Comparison of ENCODE assay signal across 8 cellular contexts in genomic region chr2:38376683-38377500, GRCh38. TPM values are rescaled to one million over a fixed set of nuclear protein-coding genes. Genes with fewer than 3 reads are reported as not detected.
DNase-seq lines count a peak whose midpoint lies in the region; ATAC-seq, FAIRE-seq and TF ChIP-seq lines count a peak whose summit lies in the region.

TSS of gene ATL2 (minus strand) at chr2:38377273. CDS start at chr2:38377260, 13 bp downstream.

- H3K4me1 Mint-ChIP-seq in T-cell (peaks cover 70 to 82% (median 76%) of the 10 kb centered on the region in 3 donors), progenitor cell of endocrine pancreas (ENCODE audit: low read depth) (peaks cover 36% of the 10 kb centered on the region)

- ATAC-seq in HG02840 (IDR thresholded peaks at IDR 0.05; ENCODE audit: low FRiP score, unreplicated experiment) (peak; percentile 82), T-cell (replicated peaks in 1 of 4) (peak; percentile 82 to 89 (median 86)), left cardiac atrium (peak; percentile 93 to 95)

- no peaks in the 10 kb centered on the region for H3K36me3 ChIP-seq in adrenal gland (replicated peaks in 1 of 2)

- H3K9me3 Mint-ChIP-seq in T-cell (no peaks in the 10 kb centered on the region), progenitor cell of endocrine pancreas (ENCODE audit: low read depth) (no peaks in the 10 kb centered on the region)

- CTCF ChIA-PET in T-cell (lab: Charles Lee), result interaction anchor here in 1 of 2 donors (0.6 kb wide), 1 partner anchor 10 kb away, joined by 5 read pairs; no protein-coding TSS in a partner anchor

- H3K9me3 ChIP-seq in adrenal gland (replicated peaks in 1 of 3), result no peaks in the 10 kb centered on the region

- H3K27ac ChIP-seq in adrenal gland, result peak within 1 kb of the TSS; percentile 84 to 100 (median 99)

- 0 to 3% (median 0%) methylated on average over 7 to 115 of the region's 116 CpGs for WGBS in adrenal gland, 4 donors

- TF ChIP-seq POLR2A in GM12891 (IDR thresholded peaks at IDR 0.05; ENCODE audit: low read depth, low read length) (peak; percentile 84), adrenal gland (IDR thresholded peaks at IDR 0.05) (peak; percentile 87 to 96)

- H3K27ac Mint-ChIP-seq in T-cell (peak within 1 kb of the TSS; percentile 89 to 92), progenitor cell of endocrine pancreas (peak within 1 kb of the TSS; percentile 95)

- H3K36me3 Mint-ChIP-seq in T-cell (no peaks in the 10 kb centered on the region), progenitor cell of endocrine pancreas (ENCODE audit: insufficient read depth) (no peaks in the 10 kb centered on the region)

- H3K4me3 ChIP-seq in adrenal gland, result peak within 1 kb of the TSS; percentile 75 to 94 (median 80)

- peak in 3 of 6 experiments; percentile 45 to 65 (median 59) for TF ChIP-seq CTCF in adrenal gland (IDR thresholded peaks at IDR 0.05)
- TF ChIP-seq CTCF in progenitor cell of endocrine pancreas (IDR thresholded peaks at IDR 0.05; ENCODE audit: unreplicated experiment), result peak; percentile 66

- POLR2A ChIA-PET in T-cell (lab: Charles Lee), result interaction anchor here (0.5 to 1.7 kb wide), 6 partner anchors 9 to 548 kb away, joined by 3 to 9 read pairs (median 4); partner anchors contain the start of gene SRSF7 (in 1 of the 2)

- H3K27me3 ChIP-seq in adrenal gland, result no peaks in the 10 kb centered on the region

- H3K27me3 Mint-ChIP-seq in T-cell (no peaks in the 10 kb centered on the region), progenitor cell of endocrine pancreas (peaks cover 2% of the 10 kb centered on the region)

- peaks cover 18 to 39% of the 10 kb centered on the region in 2 donors for H3K4me1 ChIP-seq in adrenal gland (replicated peaks in 1 of 2)

- FAIRE-seq in GM12891 (lab: Jason Lieb, UNC), result peak; percentile 94

- intact Hi-C loops in adrenal gland (cut with DNase I), result no loop called here
- intact Hi-C loops in left cardiac atrium (cut with DNase I), result no loop called here

- DNase-seq in GM12891 (ENCODE audit: insufficient read length, low spot score) (peak; percentile 88), NCI-H1436 treated with DMSO at 0.1 percent for 48 hours (lab: John Stamatoyannopoulos, UW) (peak; percentile 79), T-cell (peak; percentile 81 to 96 (median 92)), adrenal gland (peak; percentile 96 to 98 (median 97)), left cardiac atrium (peak; percentile 97), progenitor cell of endocrine pancreas (ENCODE audit: low spot score, unreplicated experiment) (peak; percentile 80), ureter (ENCODE audit: low spot score) (peak; percentile 97)

- H3K4me3 Mint-ChIP-seq in T-cell (peak within 1 kb of the TSS; percentile 90 to 93 (median 93)), progenitor cell of endocrine pancreas (ENCODE audit: low read depth) (peak within 1 kb of the TSS; percentile 86)

TF ChIP-seq in GM12891, 5 proteins besides CTCF, POLR2A, EP300 and RAD21:
- TF ChIP-seq POLR2AphosphoS5 (IDR thresholded peaks at IDR 0.05; ENCODE audit: low read depth, low read length) (peak; percentile 78), TAF1 (IDR thresholded peaks at IDR 0.05; ENCODE audit: low read depth, low read length) (peak; percentile 85), POU2F2 (IDR thresholded peaks at IDR 0.05; ENCODE audit: low read depth, low read length) (peak; percentile 58; the same call in 1 of the 2 replicates), PAX5 (IDR thresholded peaks at IDR 0.05; ENCODE audit: insufficient read depth, low read length, severe bottlenecking) (peak; percentile 14), SPI1 (IDR thresholded peaks at IDR 0.05; ENCODE audit: low read depth, low read length) (no peak)

RNA-seq across cellular contexts. Expression of gene ATL2, which starts in this region (rescaled TPM):
- polyA plus RNA-seq in GM12891 (2012; ENCODE audit: low read depth, missing spikeins), result 19.6 TPM
- total RNA-seq in T-cell (10 to 100 TPM; 43.6 to 60.1 (median 50.0) TPM), adrenal gland (100 to 1,000 TPM in 2 of 8 donors, 10 to 100 TPM in 6; 54.7 to 313 (median 73.9) TPM), left cardiac atrium (10 to 100 TPM; 34.8 to 55.7 TPM), progenitor cell of endocrine pancreas (56.0 and 62.7 TPM in 2 replicates), ureter (87.2 TPM)
- 10 to 100 TPM; 19.8 to 50.1 (median 30.6) TPM for polyA plus RNA-seq in adrenal gland

Comparison
In these comparisons a context has a peak if more than half of its experiments do, and no peak if none do; other contexts are left out.
1. Peak in every context shown above with its lines: DNase-seq, ATAC-seq, H3K4me3 ChIP-seq and H3K27ac ChIP-seq.